In genomic region chr5:15013654-15014463, GRCh38 we compare ENCODE assay signal across 7 cellular contexts.
DNase-seq lines count a peak whose midpoint lies in the region; ATAC-seq, FAIRE-seq and TF ChIP-seq lines count a peak whose summit lies in the region.

No MANE protein-coding gene starts in this region.

- H3K79me2 ChIP-seq in astrocyte (ENCODE audit: insufficient read depth, low read length) (no peaks in the 10 kb centered on the region), hepatocyte (no peaks in the 10 kb centered on the region)

- H3K9me3 ChIP-seq in astrocyte (ENCODE audit: insufficient read depth, low read depth, low read length) (no peaks in the 10 kb centered on the region), hepatocyte (ENCODE audit: low read depth) (no peaks in the 10 kb centered on the region)

- no peaks in the 10 kb centered on the region for H3K27me3 Mint-ChIP-seq in astrocyte (ENCODE audit: low read depth, unreplicated experiment)
- no peaks in the 10 kb centered on the region for H3K27me3 Mint-ChIP-seq in stimulated activated memory B cell treated with anti-CD40 and anti-IgM and Interleukin-4, amounts not matched to agents 10 μg/mL and 1 μg/mL and 100 μg/mL, for 72 hours

- H3K27ac ChIP-seq in astrocyte (ENCODE audit: low read depth, low read length) (no peak overlapping the region), hepatocyte (no peak overlapping the region)

- DNase-seq in NCI-H226 = peak; percentile 39
- peak; percentile 55 for DNase-seq in astrocyte (ENCODE audit: low read depth)
- DNase-seq in hepatocyte (ENCODE audit: low spot score) = peak; percentile 84
- no peak for DNase-seq in NK-92 (lab: John Stamatoyannopoulos, UW; ENCODE audit: unreplicated experiment)

- peaks cover 32% of the 10 kb centered on the region for H3K4me1 Mint-ChIP-seq in astrocyte (ENCODE audit: low read depth, unreplicated experiment)
- no peaks in the 10 kb centered on the region for H3K4me1 Mint-ChIP-seq in stimulated activated memory B cell treated with anti-CD40 and anti-IgM and Interleukin-4, amounts not matched to agents 10 μg/mL and 1 μg/mL and 100 μg/mL, for 72 hours

- H3K4me1 ChIP-seq in astrocyte (ENCODE audit: insufficient read depth, low read length) (peaks cover 20% of the 10 kb centered on the region), hepatocyte (ENCODE audit: insufficient read depth) (peaks cover 19% of the 10 kb centered on the region)

- peaks cover 4% of the 10 kb centered on the region for H3K36me3 Mint-ChIP-seq in astrocyte (ENCODE audit: low read depth, unreplicated experiment)
- H3K36me3 Mint-ChIP-seq in stimulated activated memory B cell treated with anti-CD40 and anti-IgM and Interleukin-4, amounts not matched to agents 10 μg/mL and 1 μg/mL and 100 μg/mL, for 72 hours = no peaks in the 10 kb centered on the region

- no peaks in the 10 kb centered on the region for H3K9me2 ChIP-seq in hepatocyte (replicated peaks; ENCODE audit: insufficient read depth)

- H4K20me1 ChIP-seq in astrocyte (ENCODE audit: insufficient read depth, low read length) (no peaks in the 10 kb centered on the region), hepatocyte (ENCODE audit: insufficient read depth, poor library complexity, severe bottlenecking) (no peaks in the 10 kb centered on the region)

- H3K36me3 ChIP-seq in astrocyte (ENCODE audit: insufficient read depth, low read length) (no peaks in the 10 kb centered on the region), hepatocyte (replicated peaks; ENCODE audit: insufficient read depth, low read depth) (no peaks in the 10 kb centered on the region)

- H3K4me3 ChIP-seq in astrocyte (ENCODE audit: insufficient read depth, low read depth, low read length) = no peak overlapping the region
- H3K4me3 ChIP-seq in hepatocyte = no peak overlapping the region

- WGBS in hepatocyte (ENCODE audit: low lambda C conversion rate, missing lambda C conversion rate) = 42% methylated on average over 3 of the region's 3 CpGs

- peaks cover 7% of the 10 kb centered on the region for H3K9me3 Mint-ChIP-seq in astrocyte (ENCODE audit: unreplicated experiment)
- peaks cover 2% of the 10 kb centered on the region for H3K9me3 Mint-ChIP-seq in stimulated activated memory B cell treated with anti-CD40 and anti-IgM and Interleukin-4, amounts not matched to agents 10 μg/mL and 1 μg/mL and 100 μg/mL, for 72 hours

- ATAC-seq in HG03064 (IDR thresholded peaks at IDR 0.05; ENCODE audit: low read depth, unreplicated experiment) = peak; percentile 69
- peak; percentile 68 for ATAC-seq in stimulated activated memory B cell treated with anti-CD40 and anti-IgM and Interleukin-4, amounts not matched to agents 10 μg/mL and 1 μg/mL and 100 μg/mL, for 72 hours

- H2AFZ ChIP-seq in astrocyte (ENCODE audit: low read depth, low read length) (no peak overlapping the region), hepatocyte (no peak overlapping the region)

- H3K27ac Mint-ChIP-seq in astrocyte (ENCODE audit: unreplicated experiment) = peak overlapping the region; percentile 62
- H3K27ac Mint-ChIP-seq in stimulated activated memory B cell treated with anti-CD40 and anti-IgM and Interleukin-4, amounts not matched to agents 10 μg/mL and 1 μg/mL and 100 μg/mL, for 72 hours = no peak overlapping the region

- peak; percentile 45 for FAIRE-seq in astrocyte (lab: Jason Lieb, UNC)

- no peak overlapping the region for H3K9ac ChIP-seq in astrocyte (ENCODE audit: low read length)

- H3K4me3 Mint-ChIP-seq in astrocyte (ENCODE audit: unreplicated experiment) = no peak overlapping the region
- H3K4me3 Mint-ChIP-seq in stimulated activated memory B cell treated with anti-CD40 and anti-IgM and Interleukin-4, amounts not matched to agents 10 μg/mL and 1 μg/mL and 100 μg/mL, for 72 hours = no peak overlapping the region

- H3K4me2 ChIP-seq in astrocyte (ENCODE audit: low read length) (no peak overlapping the region), hepatocyte (no peak overlapping the region)

- TF ChIP-seq CTCF in GM12872 (IDR thresholded peaks at IDR 0.05; ENCODE audit: insufficient read depth, low read depth, low read length) (peak; percentile 59), astrocyte (IDR thresholded peaks at IDR 0.05; ENCODE audit: insufficient read depth, low read depth, low read length) (peak; percentile 66), hepatocyte (IDR thresholded peaks at IDR 0.05; ENCODE audit: poor library complexity) (peak; percentile 80)

- H3K27me3 ChIP-seq in astrocyte (ENCODE audit: insufficient read depth, low read length) (no peaks in the 10 kb centered on the region), hepatocyte (no peaks in the 10 kb centered on the region)
